8 cellular contexts compared by ENCODE assay signal in the genomic region with DNA sequence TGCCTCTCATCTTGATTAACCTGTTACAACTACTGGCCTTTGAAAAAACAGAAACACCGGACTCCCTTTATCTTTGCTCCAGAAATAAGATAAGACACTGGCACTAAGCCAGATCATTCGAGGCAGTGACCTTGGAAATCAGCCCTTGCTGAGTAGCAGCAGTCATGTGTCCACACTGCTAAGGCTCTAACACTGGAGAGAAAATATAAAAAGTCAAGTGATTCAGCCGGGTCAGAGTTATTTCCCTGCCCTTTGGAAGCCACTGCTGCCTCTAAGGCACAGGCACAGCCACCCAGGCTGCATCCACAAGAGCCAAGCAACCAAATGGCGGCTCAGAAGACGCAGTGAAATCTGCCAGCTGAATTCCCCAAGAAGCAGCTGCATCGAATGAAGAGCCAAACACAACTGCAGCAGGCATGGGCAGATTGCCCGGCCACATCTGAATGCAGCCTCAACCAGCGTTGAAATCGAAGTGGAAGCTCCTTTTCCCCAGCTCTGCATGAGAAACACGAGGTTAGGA. TPM values are rescaled to one million over a fixed set of nuclear protein-coding genes. Genes with fewer than 3 reads are reported as not detected.
DNase-seq lines count a peak whose midpoint lies in the region; ATAC-seq, FAIRE-seq and TF ChIP-seq lines count a peak whose summit lies in the region.

No MANE protein-coding gene starts in this region.

- no peaks in the 10 kb centered on the region for H3K36me3 ChIP-seq in adrenal gland (replicated peaks in 1 of 2)

- intact Hi-C loops in adrenal gland (cut with DNase I): no loop called here

- no peaks in the 10 kb centered on the region for H3K27me3 ChIP-seq in adrenal gland

- in situ Hi-C loops in KBM-7 (cut with MboI; ENCODE audit: low pct_unique_long_range_greater_than_20kb, low sequenced_read_pairs): no loop called here

- no peak for ATAC-seq in GM18511 (IDR thresholded peaks at IDR 0.05; ENCODE audit: unreplicated experiment)

- H3K4me1 ChIP-seq in adrenal gland (replicated peaks in 1 of 2): peaks cover 23 to 47% of the 10 kb centered on the region in 2 donors

- TF ChIP-seq POLR2A in adrenal gland (IDR thresholded peaks at IDR 0.05): peak in 1 of 2 donors; percentile 72

- no peaks in the 10 kb centered on the region for H3K9me3 ChIP-seq in adrenal gland (replicated peaks in 1 of 3)

- H3K27ac ChIP-seq in adrenal gland (peak overlapping the region; percentile 23 to 86 (median 79)), substantia nigra (ENCODE audit: low read depth, low read length, poor library complexity, severe bottlenecking) (no peak overlapping the region)

- 10 to 37% (median 17%) methylated on average over 10 of the region's 10 CpGs for WGBS in adrenal gland, 4 donors

- H3K4me3 ChIP-seq in adrenal gland: peak overlapping the region in 1 of 4 donors; percentile 25

- no peak for FAIRE-seq in D721Med (lab: Jason Lieb, UNC)

- no peak for TF ChIP-seq CTCF in adrenal gland (IDR thresholded peaks at IDR 0.05)
- no peak for TF ChIP-seq CTCF in D721Med (IDR thresholded peaks at IDR 0.05; ENCODE audit: insufficient read depth, missing control alignments)

- DNase-seq in KBM-7 (peak; percentile 14), adrenal gland (peak; percentile 66 to 89 (median 83)), hypothalamus (lab: John Stamatoyannopoulos, UW) (peak in 37 of 51 donors; percentile 7 to 74 (median 42)), substantia nigra (lab: John Stamatoyannopoulos, UW) (peak in 41 of 49 donors; percentile 11 to 77 (median 36)), activated gamma-delta T cell (lab: John Stamatoyannopoulos, UW) (no peak), D721Med (ENCODE audit: insufficient read length, low spot score) (no peak)
- no peak for DNase-seq in activated CD4-positive, alpha-beta T cell treated with anti-CD3 and anti-CD28 coated beads for 1 hour

RNA-seq across cellular contexts. Expression of a gene that starts 40.7 kb away (rescaled TPM):
- total RNA-seq in adrenal gland: 10 to 100 TPM in 4 of 8 donors, 1 to 10 TPM in 4; 4.8 to 13.1 (median 8.9) TPM
- 1 to 10 TPM; 4.1 to 5.4 (median 4.2) TPM for polyA plus RNA-seq in adrenal gland

Comparison
In these comparisons a context has a peak if more than half of its experiments do, and no peak if none do; other contexts are left out.
1. DNase-seq: peak in KBM-7 (single experiment), adrenal gland (7 of 7), hypothalamus (37 of 51) and substantia nigra (41 of 49); none in activated gamma-delta T cell (single experiment), D721Med (single experiment) and activated CD4-positive, alpha-beta T cell treated with anti-CD3 and anti-CD28 coated beads for 1 hour (single experiment).